10 cellular contexts compared by ENCODE assay signal in genomic region chr22:19889951-19890350, GRCh38. TPM values are rescaled to one million over a fixed set of nuclear protein-coding genes. Genes with fewer than 3 reads are reported as not detected.
DNase-seq lines count a peak whose midpoint lies in the region; ATAC-seq and TF ChIP-seq lines count a peak whose summit lies in the region.
"Had no signal": no experiment of that assay in that cellular context is flagged by ENCODE, and none has a peak within 500 bp of the region (broad histone marks: within the 10 kb centered on the region; RNA-seq: fewer than 3 reads in every experiment).

No MANE protein-coding gene starts in this region.

- no peak overlapping the region for H2AFZ ChIP-seq in neuronal stem cell (ENCODE audit: low read length)

- H3K23ac ChIP-seq in neuronal stem cell (ENCODE audit: low read depth, low read length, poor library complexity) = peak overlapping the region; percentile 70

- intact Hi-C loops in Panc1 (cut with micrococcal nuclease; ENCODE audit: unreplicated experiment) = no loop called here

- no peak for TF ChIP-seq CTCF in Panc1 (IDR thresholded peaks at IDR 0.05)

- H3K4ac ChIP-seq in neuronal stem cell (ENCODE audit: low read length) = no peak overlapping the region

- peak overlapping the region; percentile 90 for H2AK5ac ChIP-seq in neuronal stem cell (ENCODE audit: low read depth, low read length)

- H3K4me3 ChIP-seq in CD8-positive, alpha-beta memory T cell (ENCODE audit: low read length) = no peak overlapping the region
- H3K4me3 ChIP-seq in Panc1 (ENCODE audit: low read depth in 2 of 2, low read length in 2 of 2) (no peak overlapping the region), neuronal stem cell (ENCODE audit: low read length in 2 of 2) (no peak overlapping the region), HAP-1 (no peak overlapping the region)
- H3K4me3 ChIP-seq: cardiac muscle cell had no signal

- BruUV-seq in Panc1 (replicated peaks; lab: Mats Ljungman, UMichigan) = no TSS peak

- H3K4me1 Mint-ChIP-seq in CD8-positive, alpha-beta memory T cell = peaks cover 43 to 64% (median 57%) of the 10 kb centered on the region in 3 donors

- CTCF ChIA-PET in CD8-positive, alpha-beta memory T cell (lab: Charles Lee) = interaction anchor here (1.3 to 1.4 kb wide), 2 partner anchors 20 to 159 kb away, joined by 4 read pairs; no protein-coding TSS in a partner anchor
- CTCF ChIA-PET in Panc1 (lab: Charles Lee) = interaction anchor here (0.6 kb wide), 1 partner anchor 184 kb away, joined by 3 read pairs; no protein-coding TSS in a partner anchor

- H3K4me3 Mint-ChIP-seq in CD8-positive, alpha-beta memory T cell = no peak overlapping the region

- no peaks in the 10 kb centered on the region for H3K27me3 Mint-ChIP-seq in CD8-positive, alpha-beta memory T cell

- peak in 1 of 5 donors; percentile 29 for DNase-seq in CD8-positive, alpha-beta memory T cell
- DNase-seq in Panc1 (ENCODE audit: low read depth, low spot score) (no peak), neuronal stem cell (ENCODE audit: low spot score) (no peak), NCI-H1436 treated with DMSO at 0.1 percent for 48 hours (lab: John Stamatoyannopoulos, UW) (no peak), HAP-1 (ENCODE audit: low spot score in 2 of 2) (no peak), SW480 (ENCODE audit: low spot score) (no peak)
- DNase-seq in activated naive CD4-positive, alpha-beta T cell treated with anti-CD3 and anti-CD28 coated beads, Interleukin-2, amount 50 U/mL, for 16 hours = peak; percentile 39
- DNase-seq: Kasumi-1 had no signal

- peak overlapping the region; percentile 22 for H2BK15ac ChIP-seq in neuronal stem cell (ENCODE audit: low read length)

- H3K9me3 ChIP-seq in CD8-positive, alpha-beta memory T cell (ENCODE audit: low read length) = no peaks in the 10 kb centered on the region
- no peaks in the 10 kb centered on the region for H3K9me3 ChIP-seq in Panc1 (ENCODE audit: control insufficient read depth, insufficient read depth, low read depth, low read length)
- no peaks in the 10 kb centered on the region for H3K9me3 ChIP-seq in neuronal stem cell (replicated peaks in 1 of 2; ENCODE audit: control insufficient read depth in 2 of 2, insufficient read depth in 1 of 2, low read depth in 1 of 2, low read length in 2 of 2)
- H3K9me3 ChIP-seq in HAP-1 = no peaks in the 10 kb centered on the region

- no peaks in the 10 kb centered on the region for H3K36me3 ChIP-seq in CD8-positive, alpha-beta memory T cell (ENCODE audit: insufficient read depth, low read length)
- H3K36me3 ChIP-seq in Panc1 (ENCODE audit: control insufficient read depth, insufficient read depth, low read length) (no peaks in the 10 kb centered on the region), neuronal stem cell (replicated peaks in 1 of 2; ENCODE audit: control insufficient read depth in 2 of 2, insufficient read depth in 2 of 2, low read length in 2 of 2) (no peaks in the 10 kb centered on the region), HAP-1 (replicated peaks) (no peaks in the 10 kb centered on the region; the same call in 1 of the 2 replicates)
- H3K36me3 ChIP-seq: cardiac muscle cell had no signal

- no peak overlapping the region for H2BK120ac ChIP-seq in neuronal stem cell (ENCODE audit: low read depth, low read length)

- H3K18ac ChIP-seq in neuronal stem cell (ENCODE audit: low read length) = peak overlapping the region; percentile 89

- H3K27ac Mint-ChIP-seq in CD8-positive, alpha-beta memory T cell = peak overlapping the region in 6 of 8 donors; percentile 41 to 96 (median 78)

- peaks cover 88% of the 10 kb centered on the region for H3K4me1 ChIP-seq in CD8-positive, alpha-beta memory T cell (ENCODE audit: insufficient read depth, low read length)
- H3K4me1 ChIP-seq in Panc1 (ENCODE audit: control insufficient read depth, insufficient read depth, low read length) = peaks cover 27% of the 10 kb centered on the region
- peaks cover 26 to 31% of the 10 kb centered on the region in 2 donors for H3K4me1 ChIP-seq in neuronal stem cell (ENCODE audit: control insufficient read depth in 2 of 2, insufficient read depth in 1 of 2, low read depth in 1 of 2, low read length in 2 of 2)
- H3K4me1 ChIP-seq in HAP-1 = peaks cover 7% of the 10 kb centered on the region

- H3K9ac ChIP-seq in neuronal stem cell (ENCODE audit: low read depth, low read length, poor library complexity) = no peak overlapping the region

- H3K4me2 ChIP-seq in neuronal stem cell (ENCODE audit: insufficient read depth, low read length, poor library complexity, severe bottlenecking) = no peak overlapping the region

- ATAC-seq in Panc1 (no peak), GM18868 (IDR thresholded peaks at IDR 0.05; ENCODE audit: unreplicated experiment) (no peak)

- no peak overlapping the region for H3K14ac ChIP-seq in neuronal stem cell (ENCODE audit: low read length)

- peaks cover 3% of the 10 kb centered on the region for H3K79me1 ChIP-seq in neuronal stem cell (ENCODE audit: low read depth, low read length)

- peak overlapping the region; percentile 77 for H2BK12ac ChIP-seq in neuronal stem cell (ENCODE audit: low read length)

- POLR2A ChIA-PET in CD8-positive, alpha-beta memory T cell (lab: Charles Lee) = interaction anchor here (0.9 kb wide), 1 partner anchor 35 kb away, joined by 3 read pairs; no protein-coding TSS in a partner anchor
- POLR2A ChIA-PET in Panc1 (lab: Charles Lee) = no interaction called here

- no peaks in the 10 kb centered on the region for H3K27me3 ChIP-seq in CD8-positive, alpha-beta memory T cell (ENCODE audit: insufficient read depth, low read length, poor library complexity, severe bottlenecking)
- H3K27me3 ChIP-seq in Panc1 (ENCODE audit: control insufficient read depth, insufficient read depth, low read length) (no peaks in the 10 kb centered on the region), neuronal stem cell (ENCODE audit: control insufficient read depth in 3 of 3, insufficient read depth in 3 of 3, low read depth in 1 of 3, low read length in 3 of 3) (peaks cover 0 to 3% (median 0%) of the 10 kb centered on the region in 3 experiments), HAP-1 (ENCODE audit: low read depth) (no peaks in the 10 kb centered on the region)
- H3K27me3 ChIP-seq: cardiac muscle cell had no signal

- no peak overlapping the region for H4K91ac ChIP-seq in neuronal stem cell (ENCODE audit: low read depth, low read length, poor library complexity)

- peaks cover 0 to 5% (median 0%) of the 10 kb centered on the region in 3 donors for H3K36me3 Mint-ChIP-seq in CD8-positive, alpha-beta memory T cell

- H3K27ac ChIP-seq in CD8-positive, alpha-beta memory T cell (ENCODE audit: low read depth, low read length) = no peak overlapping the region
- H3K27ac ChIP-seq in Panc1 (ENCODE audit: low read length) (peak overlapping the region; percentile 52), neuronal stem cell (replicated peaks; ENCODE audit: low read length) (no peak overlapping the region)
- H3K27ac ChIP-seq: cardiac muscle cell had no signal

- in situ Hi-C loops in Panc1 (cut with HindIII; ENCODE audit: low pct_unique_long_range_greater_than_20kb, low sequenced_read_pairs) = no loop called here
- in situ Hi-C loops in HAP-1 (cut with MboI; ENCODE audit: low sequenced_read_pairs) = no loop called here

- no peak overlapping the region for H2BK5ac ChIP-seq in neuronal stem cell (ENCODE audit: low read length)

- H4K8ac ChIP-seq in neuronal stem cell (ENCODE audit: low read depth, low read length) = no peak overlapping the region

- no CpG with 5 or more reads among the region's 9 CpGs for WGBS in neuronal stem cell (ENCODE audit: extremely low coverage in 2 of 2, insufficient read length in 2 of 2, insufficient replicate concordance in 1 of 2), 2 donors

- H3K9me3 Mint-ChIP-seq in CD8-positive, alpha-beta memory T cell = no peaks in the 10 kb centered on the region

RNA-seq across cellular contexts. Expression of gene GNB1L, which starts 35.3 kb away (rescaled TPM):
- 10 to 100 TPM; 16.6 to 17.9 TPM for total RNA-seq in CD8-positive, alpha-beta memory T cell
- 14.2 TPM for polyA plus RNA-seq in CD8-positive, alpha-beta memory T cell
- 12.2 TPM for total RNA-seq in Panc1 (2021; ENCODE audit: unreplicated experiment)
- 10.2 TPM for polyA plus RNA-seq in Panc1 (2012; ENCODE audit: insufficient read length)
- polyA plus RNA-seq in neuronal stem cell (2013, experiment 1 of 2) = 7.9 TPM
- 8.3 TPM for polyA plus RNA-seq in neuronal stem cell (2013, experiment 2 of 2)

RNA-seq across cellular contexts. Expression of gene RTL10, which starts 35.3 kb away (rescaled TPM):
- 10 to 100 TPM; 18.1 to 23.2 TPM for total RNA-seq in CD8-positive, alpha-beta memory T cell
- 10.8 TPM for polyA plus RNA-seq in CD8-positive, alpha-beta memory T cell
- 26.7 TPM for total RNA-seq in Panc1 (2021; ENCODE audit: unreplicated experiment)
- 22.5 TPM for polyA plus RNA-seq in Panc1 (2012; ENCODE audit: insufficient read length)
- polyA plus RNA-seq in neuronal stem cell (2013, experiment 1 of 2) = 9.7 TPM
- polyA plus RNA-seq in neuronal stem cell (2013, experiment 2 of 2) = 10.2 TPM

RNA-seq across cellular contexts. Expression of gene COMT, which starts 51.6 kb away (rescaled TPM):
- total RNA-seq in CD8-positive, alpha-beta memory T cell = 10 to 100 TPM; 89.3 to 93.7 TPM
- polyA plus RNA-seq in CD8-positive, alpha-beta memory T cell = 92.7 TPM
- total RNA-seq in Panc1 (2021; ENCODE audit: unreplicated experiment) = 108 TPM
- polyA plus RNA-seq in Panc1 (2012; ENCODE audit: insufficient read length) = 251 TPM
- polyA plus RNA-seq in neuronal stem cell (2013, experiment 1 of 2) = 7.3 TPM
- polyA plus RNA-seq in neuronal stem cell (2013, experiment 2 of 2) = 6.4 TPM

RNA-seq across cellular contexts. Expression of gene TXNRD2, which starts 51.7 kb away (rescaled TPM):
- total RNA-seq in CD8-positive, alpha-beta memory T cell = 10 to 100 TPM; 27.6 to 27.9 TPM
- polyA plus RNA-seq in CD8-positive, alpha-beta memory T cell = 13.8 TPM
- total RNA-seq in Panc1 (2021; ENCODE audit: unreplicated experiment) = 29.5 TPM
- polyA plus RNA-seq in Panc1 (2012; ENCODE audit: insufficient read length) = 38.4 TPM
- polyA plus RNA-seq in neuronal stem cell (2013, experiment 1 of 2) = 16.7 TPM
- polyA plus RNA-seq in neuronal stem cell (2013, experiment 2 of 2) = 17.7 TPM
